Comparison of ENCODE assay signal across 1 cellular context in genomic region chr16:57167951-57168350, GRCh38.
TF ChIP-seq lines count a peak whose summit lies in the region.

No MANE protein-coding gene starts in this region.

TF ChIP-seq in GM23338, 12 proteins besides CTCF, POLR2A, EP300 and RAD21 (continued from another document):
- TF ChIP-seq REST (IDR thresholded peaks at IDR 0.05; ENCODE audit: unreplicated experiment) = no peak
- no peak for TF ChIP-seq POLR2AphosphoS5 (IDR thresholded peaks at IDR 0.05; ENCODE audit: low read depth)
- TF ChIP-seq ZNF331 (CRISPR knock-in tag; IDR thresholded peaks at IDR 0.05; ENCODE audit: low read depth) = no peak
- no peak for TF ChIP-seq EZH2phosphoT487 (IDR thresholded peaks at IDR 0.05; ENCODE audit: unreplicated experiment)
- TF ChIP-seq EZH2 (IDR thresholded peaks at IDR 0.05; ENCODE audit: low read depth, unreplicated experiment) = no peak
